In genomic region chr7:101817031-101817929, GRCh38 we compare ENCODE assay signal across 8 cellular contexts. TPM values are rescaled to one million over a fixed set of nuclear protein-coding genes. Genes with fewer than 3 reads are reported as not detected.
DNase-seq lines count a peak whose midpoint lies in the region; ATAC-seq and TF ChIP-seq lines count a peak whose summit lies in the region.

TSS of gene CUX1 (plus strand) at chr7:101817626. CDS start at chr7:101817640, 14 bp downstream.

- CTCF ChIA-PET in activated CD4-positive, alpha-beta memory T cell treated with anti-CD3 and anti-CD28 coated beads, Interleukin-2, amount 10 ng/mL, durations not matched to agents 7 days and 5 days (lab: Charles Lee): interaction anchor here (0.6 to 1.3 kb wide), 3 partner anchors 26 to 74 kb away, joined by 3 to 4 read pairs (median 3); no protein-coding TSS in a partner anchor
- CTCF ChIA-PET in naive thymus-derived CD4-positive, alpha-beta T cell (lab: Charles Lee): interaction anchor here (0.6 to 2.7 kb wide), 4 partner anchors 10 to 76 kb away, joined by 3 to 9 read pairs (median 3); no protein-coding TSS in a partner anchor

- peak within 1 kb of the TSS; percentile 83 to 94 (median 92) for H3K4me3 Mint-ChIP-seq in IgD-negative memory B cell
- peak within 1 kb of the TSS; percentile 62 for H3K4me3 Mint-ChIP-seq in activated CD4-positive, alpha-beta memory T cell treated with anti-CD3 and anti-CD28 coated beads, Interleukin-2, amount 10 ng/mL, durations not matched to agents 7 days and 5 days
- H3K4me3 Mint-ChIP-seq in naive thymus-derived CD4-positive, alpha-beta T cell: peak within 1 kb of the TSS; percentile 67 to 90 (median 83)
- H3K4me3 Mint-ChIP-seq in type B pancreatic cell: peak within 1 kb of the TSS; percentile 89

- peak; percentile 19 for ATAC-seq in naive thymus-derived CD4-positive, alpha-beta T cell
- ATAC-seq in GM19467 (IDR thresholded peaks at IDR 0.05; ENCODE audit: unreplicated experiment): no peak
- ATAC-seq in HG03159 (IDR thresholded peaks at IDR 0.05; ENCODE audit: unreplicated experiment): no peak

- peak within 1 kb of the TSS; percentile 44 for H3K4me3 ChIP-seq in naive thymus-derived CD4-positive, alpha-beta T cell (ENCODE audit: low read length)

- no peaks in the 10 kb centered on the region for H3K9me3 Mint-ChIP-seq in IgD-negative memory B cell
- H3K9me3 Mint-ChIP-seq in activated CD4-positive, alpha-beta memory T cell treated with anti-CD3 and anti-CD28 coated beads, Interleukin-2, amount 10 ng/mL, durations not matched to agents 7 days and 5 days: no peaks in the 10 kb centered on the region
- H3K9me3 Mint-ChIP-seq in naive thymus-derived CD4-positive, alpha-beta T cell: no peaks in the 10 kb centered on the region
- H3K9me3 Mint-ChIP-seq in type B pancreatic cell: no peaks in the 10 kb centered on the region

- DNase-seq in EL (peak; percentile 38), erythroblast (lab: John Stamatoyannopoulos, UW) (peak; percentile 78 to 86), type B pancreatic cell (ENCODE audit: extremely low spot score, unreplicated experiment) (no peak)
- no peak for DNase-seq in activated CD4-positive, alpha-beta memory T cell treated with anti-CD3 and anti-CD28 coated beads, Interleukin-2, amount 10 ng/mL, durations not matched to agents 7 days and 5 days
- DNase-seq in naive thymus-derived CD4-positive, alpha-beta T cell: peak in 8 of 9 donors; percentile 20 to 35 (median 28)

- TF ChIP-seq CTCF in type B pancreatic cell (conservative IDR thresholded peaks at IDR 0.05): peak; percentile 34

- no peaks in the 10 kb centered on the region for H3K9me3 ChIP-seq in naive thymus-derived CD4-positive, alpha-beta T cell (ENCODE audit: control insufficient read depth in 2 of 3, low read length in 3 of 3)

- H3K4me1 Mint-ChIP-seq in IgD-negative memory B cell (peaks cover 20 to 35% (median 22%) of the 10 kb centered on the region in 3 donors), type B pancreatic cell (ENCODE audit: unreplicated experiment) (peaks cover 37% of the 10 kb centered on the region)
- H3K4me1 Mint-ChIP-seq in activated CD4-positive, alpha-beta memory T cell treated with anti-CD3 and anti-CD28 coated beads, Interleukin-2, amount 10 ng/mL, durations not matched to agents 7 days and 5 days: peaks cover 15% of the 10 kb centered on the region
- peaks cover 12 to 52% (median 33%) of the 10 kb centered on the region in 7 donors for H3K4me1 Mint-ChIP-seq in naive thymus-derived CD4-positive, alpha-beta T cell

- H3K36me3 Mint-ChIP-seq in IgD-negative memory B cell: no peaks in the 10 kb centered on the region
- no peaks in the 10 kb centered on the region for H3K36me3 Mint-ChIP-seq in activated CD4-positive, alpha-beta memory T cell treated with anti-CD3 and anti-CD28 coated beads, Interleukin-2, amount 10 ng/mL, durations not matched to agents 7 days and 5 days (ENCODE audit: low read depth)
- no peaks in the 10 kb centered on the region for H3K36me3 Mint-ChIP-seq in naive thymus-derived CD4-positive, alpha-beta T cell
- no peaks in the 10 kb centered on the region for H3K36me3 Mint-ChIP-seq in type B pancreatic cell

- POLR2A ChIA-PET in activated CD4-positive, alpha-beta memory T cell treated with anti-CD3 and anti-CD28 coated beads, Interleukin-2, amount 10 ng/mL, durations not matched to agents 7 days and 5 days (lab: Charles Lee): interaction anchor here (0.6 to 1.5 kb wide), 5 partner anchors 12 to 179 kb away, joined by 3 to 6 read pairs (median 3); no protein-coding TSS in a partner anchor
- POLR2A ChIA-PET in naive thymus-derived CD4-positive, alpha-beta T cell (lab: Charles Lee): interaction anchor here (0.7 to 1.7 kb wide), 2 partner anchors 74 to 135 kb away, joined by 3 to 5 read pairs; no protein-coding TSS in a partner anchor

- H3K27me3 Mint-ChIP-seq in IgD-negative memory B cell (no peaks in the 10 kb centered on the region), type B pancreatic cell (peaks cover 33% of the 10 kb centered on the region)
- H3K27me3 Mint-ChIP-seq in activated CD4-positive, alpha-beta memory T cell treated with anti-CD3 and anti-CD28 coated beads, Interleukin-2, amount 10 ng/mL, durations not matched to agents 7 days and 5 days: peaks cover 21% of the 10 kb centered on the region
- peaks cover 0 to 40% (median 0%) of the 10 kb centered on the region in 5 donors for H3K27me3 Mint-ChIP-seq in naive thymus-derived CD4-positive, alpha-beta T cell

- H3K27ac ChIP-seq in naive thymus-derived CD4-positive, alpha-beta T cell (ENCODE audit: low read depth, low read length): no peak within 1 kb of the TSS

- no peak for TF ChIP-seq POLR2A in erythroblast (IDR thresholded peaks at IDR 0.05; ENCODE audit: low read length)

- H3K27me3 ChIP-seq in naive thymus-derived CD4-positive, alpha-beta T cell (ENCODE audit: control insufficient read depth in 2 of 2, insufficient read depth in 2 of 2, low read length in 2 of 2): no peaks in the 10 kb centered on the region

- peak within 1 kb of the TSS; percentile 75 to 90 (median 87) for H3K27ac Mint-ChIP-seq in IgD-negative memory B cell
- no peak within 1 kb of the TSS for H3K27ac Mint-ChIP-seq in activated CD4-positive, alpha-beta memory T cell treated with anti-CD3 and anti-CD28 coated beads, Interleukin-2, amount 10 ng/mL, durations not matched to agents 7 days and 5 days
- peak within 1 kb of the TSS in 7 of 9 donors; percentile 30 to 84 (median 51) for H3K27ac Mint-ChIP-seq in naive thymus-derived CD4-positive, alpha-beta T cell
- peak within 1 kb of the TSS; percentile 90 for H3K27ac Mint-ChIP-seq in type B pancreatic cell

- peaks cover 0 to 3% (median 0%) of the 10 kb centered on the region in 3 experiments for H3K36me3 ChIP-seq in naive thymus-derived CD4-positive, alpha-beta T cell (ENCODE audit: control insufficient read depth in 2 of 3, insufficient read depth in 3 of 3, low read length in 3 of 3)

- H3K4me1 ChIP-seq in naive thymus-derived CD4-positive, alpha-beta T cell (ENCODE audit: control insufficient read depth in 2 of 2, insufficient read depth in 2 of 2, low read length in 2 of 2): peaks cover 0 to 4% of the 10 kb centered on the region in 2 donors

- intact Hi-C loops in naive thymus-derived CD4-positive, alpha-beta T cell (cut with micrococcal nuclease): loop anchor here (5.0 to 10.0 kb wide), 4 partner anchors 212 to 545 kb away; partner anchors contain the start of gene SH2B2 (in 1 of the 2)

RNA-seq across cellular contexts. Expression of gene CUX1, which starts in this region (rescaled TPM):
- 22.2 TPM for polyA plus RNA-seq in IgD-negative memory B cell
- 10 to 100 TPM; 21.1 to 22.4 TPM for total RNA-seq in activated CD4-positive, alpha-beta memory T cell treated with anti-CD3 and anti-CD28 coated beads, Interleukin-2, amount 10 ng/mL, durations not matched to agents 7 days and 5 days
- total RNA-seq in naive thymus-derived CD4-positive, alpha-beta T cell: 10 to 100 TPM; 29.6 to 81.6 (median 50.2) TPM
- 10 to 100 TPM; 10.1 to 24.4 TPM for polyA plus RNA-seq in naive thymus-derived CD4-positive, alpha-beta T cell
- total RNA-seq in type B pancreatic cell (ENCODE audit: low replicate concordance): 76.4 and 79.2 TPM in 2 replicates

Comparison
In these comparisons a context has a peak if more than half of its experiments do, and no peak if none do; other contexts are left out.
1. DNase-seq: peak in EL (single experiment), erythroblast (2 of 2) and naive thymus-derived CD4-positive, alpha-beta T cell (8 of 9); none in activated CD4-positive, alpha-beta memory T cell treated with anti-CD3 and anti-CD28 coated beads, Interleukin-2, amount 10 ng/mL, durations not matched to agents 7 days and 5 days (single experiment) and type B pancreatic cell (single experiment).
2. Peak in every context shown above with its lines, with median percentiles within 50 percentile points of each other: H3K4me3 Mint-ChIP-seq.